Comparison of ENCODE assay signal across 8 cellular contexts in genomic region chr5:154647760-154648143, GRCh38.
DNase-seq lines count a peak whose midpoint lies in the region; ATAC-seq and TF ChIP-seq lines count a peak whose summit lies in the region.

No MANE protein-coding gene starts in this region.

- H3K9me3 ChIP-seq in mammary epithelial cell (replicated peaks; ENCODE audit: insufficient read depth, low read length) (no peaks in the 10 kb centered on the region), thoracic aorta (no peaks in the 10 kb centered on the region)

- H3K4me1 ChIP-seq in mammary epithelial cell (ENCODE audit: insufficient read depth, low read length): peaks cover 6% of the 10 kb centered on the region
- H3K4me1 ChIP-seq in mesendoderm (ENCODE audit: control insufficient read depth, low read depth, low read length): no peaks in the 10 kb centered on the region
- H3K4me1 ChIP-seq in thoracic aorta (ENCODE audit: control insufficient read depth in 1 of 2, low read depth in 2 of 2): peaks cover 4 to 15% of the 10 kb centered on the region in 2 donors

- H3K9me3 Mint-ChIP-seq in activated naive CD4-positive, alpha-beta T cell treated with anti-CD3 and anti-CD28 coated beads, Interleukin-2, amount 50 U/mL, for 24 hours: peaks cover 10% of the 10 kb centered on the region

- peak overlapping the region; percentile 87 for H3K56ac ChIP-seq in mesendoderm (ENCODE audit: low read length)

- H4K5ac ChIP-seq in mesendoderm (ENCODE audit: low read length): no peak overlapping the region

- H3K4me1 Mint-ChIP-seq in activated naive CD4-positive, alpha-beta T cell treated with anti-CD3 and anti-CD28 coated beads, Interleukin-2, amount 50 U/mL, for 24 hours: peaks cover 16% of the 10 kb centered on the region

- BruUV-seq in mammary epithelial cell (replicated peaks; lab: Mats Ljungman, UMichigan): no TSS peak

- H3K27ac Mint-ChIP-seq in activated naive CD4-positive, alpha-beta T cell treated with anti-CD3 and anti-CD28 coated beads, Interleukin-2, amount 50 U/mL, for 24 hours: no peak overlapping the region

- no peak overlapping the region for H2BK5ac ChIP-seq in mesendoderm (ENCODE audit: low read length)

- no peaks in the 10 kb centered on the region for H3K79me1 ChIP-seq in mesendoderm (ENCODE audit: low read length)

- 90% methylated on average over 6 of the region's 6 CpGs for WGBS in mammary epithelial cell (ENCODE audit: low coverage, missing lambda C conversion rate)
- no CpG with 5 or more reads among the region's 6 CpGs for WGBS in mesendoderm (ENCODE audit: extremely low coverage, insufficient coverage, low lambda C conversion rate)

- H3K4ac ChIP-seq in mesendoderm (ENCODE audit: low read depth, low read length): no peak overlapping the region

- no peak overlapping the region for H2AK5ac ChIP-seq in mesendoderm (ENCODE audit: low read length)

- no peak overlapping the region for H2BK15ac ChIP-seq in mesendoderm (replicated peaks; ENCODE audit: low read depth)

- intact Hi-C loops in mammary epithelial cell (cut with micrococcal nuclease): no loop called here

- H3K23ac ChIP-seq in mesendoderm (ENCODE audit: low read length): no peak overlapping the region

- peaks cover 6% of the 10 kb centered on the region for H3K36me3 Mint-ChIP-seq in activated naive CD4-positive, alpha-beta T cell treated with anti-CD3 and anti-CD28 coated beads, Interleukin-2, amount 50 U/mL, for 24 hours

- peak overlapping the region; percentile 75 for H2AFZ ChIP-seq in mammary epithelial cell (ENCODE audit: low read depth, low read length)

- in situ Hi-C loops in mammary epithelial cell (cut with MboI; ENCODE audit: low sequenced_read_pairs in 2 of 2): loop anchor here in 1 of 2 donors (25.0 kb wide), 1 partner anchor 660 kb away; no protein-coding TSS in a partner anchor

- DNase-seq in activated naive CD4-positive, alpha-beta T cell treated with Interleukin-2 at 50 U/mL for 16 hours: no peak
- DNase-seq in mammary epithelial cell (no peak), mesendoderm (peak; percentile 25), thoracic aorta (ENCODE audit: low spot score) (no peak)

- H3K79me2 ChIP-seq in mammary epithelial cell (ENCODE audit: insufficient read depth, low read length) (no peaks in the 10 kb centered on the region), mesendoderm (ENCODE audit: control insufficient read depth, insufficient read depth, low read length) (no peaks in the 10 kb centered on the region)

- H3K27me3 ChIP-seq in mammary epithelial cell (ENCODE audit: insufficient read depth, low read length) (peaks cover 2% of the 10 kb centered on the region), mesendoderm (ENCODE audit: insufficient read depth, low read length, poor library complexity) (no peaks in the 10 kb centered on the region), thoracic aorta (replicated peaks; ENCODE audit: insufficient read depth) (no peaks in the 10 kb centered on the region)

- CTCF ChIA-PET in mammary epithelial cell (lab: Charles Lee; ENCODE audit: low non-redundant PET): interaction anchor here (0.8 kb wide), 1 partner anchor 221 kb away, joined by 5 read pairs; no protein-coding TSS in a partner anchor

- H3K27ac ChIP-seq in mammary epithelial cell (ENCODE audit: insufficient read depth, low read depth, low read length): no peak overlapping the region
- no peak overlapping the region for H3K27ac ChIP-seq in mesendoderm (ENCODE audit: low read depth, low read length)
- no peak overlapping the region for H3K27ac ChIP-seq in thoracic aorta

- TF ChIP-seq CTCF in mammary epithelial cell (conservative IDR thresholded peaks at IDR 0.05 in 1 of 2, IDR thresholded peaks at IDR 0.05 in 1 of 2; ENCODE audit: extremely low read depth in 1 of 2, insufficient read depth in 1 of 2, low read depth in 1 of 2, low read length in 2 of 2): no peak
- no peak for TF ChIP-seq CTCF in thoracic aorta (IDR thresholded peaks at IDR 0.05)

- ATAC-seq in thoracic aorta (ENCODE audit: insufficient number of reproducible peaks, low FRiP score, low read depth): no peak
- no peak for ATAC-seq in HG02678 (IDR thresholded peaks at IDR 0.05; ENCODE audit: unreplicated experiment)
- no peak for ATAC-seq in HG03460 (IDR thresholded peaks at IDR 0.05; ENCODE audit: unreplicated experiment)
- no peak for ATAC-seq in HG02623 (IDR thresholded peaks at IDR 0.05; ENCODE audit: unreplicated experiment)

- H3K27me3 Mint-ChIP-seq in activated naive CD4-positive, alpha-beta T cell treated with anti-CD3 and anti-CD28 coated beads, Interleukin-2, amount 50 U/mL, for 24 hours: peaks cover 14% of the 10 kb centered on the region

- H2BK120ac ChIP-seq in mesendoderm (ENCODE audit: low read depth, low read length): no peak overlapping the region

- H4K20me1 ChIP-seq in mammary epithelial cell (ENCODE audit: insufficient read depth, low read length): no peaks in the 10 kb centered on the region

- no peak overlapping the region for H3K18ac ChIP-seq in mesendoderm (ENCODE audit: low read length)

- no peaks in the 10 kb centered on the region for H3K36me3 ChIP-seq in mammary epithelial cell (ENCODE audit: insufficient read depth, low read length)
- no peaks in the 10 kb centered on the region for H3K36me3 ChIP-seq in mesendoderm (ENCODE audit: control insufficient read depth, insufficient read depth, low read length)
- no peaks in the 10 kb centered on the region for H3K36me3 ChIP-seq in thoracic aorta

- H3K9ac ChIP-seq in mammary epithelial cell (ENCODE audit: insufficient read depth, low read length): no peak overlapping the region
- H3K9ac ChIP-seq in mesendoderm (ENCODE audit: low read length): peak overlapping the region; percentile 65

- no peak overlapping the region for H4K8ac ChIP-seq in mesendoderm (ENCODE audit: low read depth, low read length)

- dilution Hi-C loops in mammary epithelial cell (cut with HindIII; ENCODE audit: low sequenced_read_pairs): loop anchor here (10.0 kb wide), 3 partner anchors 87 to 257 kb away; no protein-coding TSS in a partner anchor

- peak overlapping the region; percentile 88 for H3K4me3 Mint-ChIP-seq in activated naive CD4-positive, alpha-beta T cell treated with anti-CD3 and anti-CD28 coated beads, Interleukin-2, amount 50 U/mL, for 24 hours

- H3K4me3 ChIP-seq in mammary epithelial cell (replicated peaks in 1 of 3; ENCODE audit: insufficient read depth in 1 of 3, low read depth in 2 of 3, low read length in 3 of 3): no peak overlapping the region
- peak overlapping the region; percentile 16 for H3K4me3 ChIP-seq in mesendoderm (ENCODE audit: low read length)
- peak overlapping the region; percentile 77 for H3K4me3 ChIP-seq in thoracic aorta

- H3K4me2 ChIP-seq in mammary epithelial cell (ENCODE audit: insufficient read depth, low read depth, low read length) (peak overlapping the region; percentile 69), mesendoderm (ENCODE audit: low read length) (peak overlapping the region; percentile 70)

Comparison
In these comparisons a context has a peak if more than half of its experiments do, and no peak if none do; other contexts are left out.
1. H3K4me3 ChIP-seq: peak in mesendoderm (single experiment) and thoracic aorta (single experiment); none in mammary epithelial cell (0 of 3).